11 cellular contexts compared by ENCODE assay signal in the genomic region with DNA sequence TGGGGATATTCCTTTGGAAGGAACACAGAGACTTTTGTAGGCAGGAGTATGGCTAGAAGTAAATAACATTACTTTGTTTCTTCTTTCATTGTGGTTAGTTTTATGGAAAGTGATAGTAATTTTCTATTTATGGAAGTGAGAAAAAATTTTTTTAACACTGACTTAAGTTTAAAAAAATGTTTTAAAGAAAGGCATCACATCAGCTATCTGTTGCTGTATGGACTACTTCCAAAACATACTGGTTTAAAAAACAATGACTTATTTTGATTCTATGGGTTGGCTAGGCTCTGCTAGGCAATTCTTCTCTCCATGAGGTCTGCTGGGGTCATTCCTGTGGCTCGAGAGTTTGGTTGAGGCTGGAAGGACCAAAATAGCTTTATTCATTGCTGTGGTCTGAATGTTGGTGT. TPM values are rescaled to one million over a fixed set of nuclear protein-coding genes. Genes with fewer than 3 reads are reported as not detected.
DNase-seq lines count a peak whose midpoint lies in the region; ATAC-seq and TF ChIP-seq lines count a peak whose summit lies in the region.
"Had no signal": no experiment of that assay in that cellular context is flagged by ENCODE, and none has a peak within 500 bp of the region (broad histone marks: within the 10 kb centered on the region; RNA-seq: fewer than 3 reads in every experiment).

No MANE protein-coding gene starts in this region.

- ATAC-seq in GM21619 (IDR thresholded peaks at IDR 0.05; ENCODE audit: unreplicated experiment), result no peak
- ATAC-seq: stimulated activated effector memory CD8-positive, alpha-beta T cell treated with anti-CD3 and anti-CD28 coated beads, Interleukin-12 subunit alpha, Interleukin-12 subunit beta, amount 100 ng/mL, for 72 hours had no signal

- no peak overlapping the region for H2AFZ ChIP-seq in GM23248

- H3K27ac ChIP-seq in GM23248, result peak overlapping the region; percentile 78

- 0% methylated on average over 1 of the region's 1 CpG for WGBS in GM23248 (ENCODE audit: low coverage in 1 of 2, low lambda C conversion rate in 2 of 2, missing lambda C conversion rate in 2 of 2), 2 experiments

- H3K9ac ChIP-seq in GM23248, result peak overlapping the region; percentile 51

- no peaks in the 10 kb centered on the region for H3K9me2 ChIP-seq in GM23248 (ENCODE audit: insufficient read depth)

- no peaks in the 10 kb centered on the region for H3K9me3 ChIP-seq in GM23248 (ENCODE audit: low read depth)

- H3K4me3 ChIP-seq in AG10803 (ENCODE audit: low read length) (no peak overlapping the region), GM23248 (no peak overlapping the region), astrocyte of the cerebellum (ENCODE audit: low read depth, low read length) (no peak overlapping the region)

- DNase-seq in AG10803 (ENCODE audit: low read depth) (peak; percentile 97), GM23248 (peak; percentile 72), astrocyte of the cerebellum (ENCODE audit: low read depth) (peak; percentile 97), myocyte (ENCODE audit: low read depth) (peak; percentile 94), NCI-H1694 (lab: John Stamatoyannopoulos, UW) (no peak), NCI-H1105 treated with DMSO at 0.1 percent for 48 hours (lab: John Stamatoyannopoulos, UW) (no peak), pons (ENCODE audit: low spot score) (no peak)
- DNase-seq: C1 segment of cervical spinal cord, OCI-M1 had no signal

- no peaks in the 10 kb centered on the region for H3K36me3 ChIP-seq in GM23248 (ENCODE audit: low read depth)

- no peaks in the 10 kb centered on the region for H4K20me1 ChIP-seq in GM23248 (ENCODE audit: insufficient read depth)

- in situ Hi-C loops in GM23248 (cut with MboI), result no loop called here
- in situ Hi-C loops in astrocyte of the cerebellum (cut with HindIII; ENCODE audit: low sequenced_read_pairs), result no loop called here

- peaks cover 70% of the 10 kb centered on the region for H3K4me1 ChIP-seq in GM23248 (ENCODE audit: insufficient read depth)

- no peaks in the 10 kb centered on the region for H3K79me2 ChIP-seq in GM23248 (ENCODE audit: insufficient read depth)

- no peak for TF ChIP-seq CTCF in AG10803 (conservative IDR thresholded peaks at IDR 0.05; ENCODE audit: low read length)
- TF ChIP-seq CTCF in astrocyte of the cerebellum (IDR thresholded peaks at IDR 0.05; ENCODE audit: low read depth, low read length, missing control alignments), result no peak

- H3F3A ChIP-seq in GM23248 (ENCODE audit: insufficient read depth), result peaks cover 64% of the 10 kb centered on the region

- peak overlapping the region; percentile 74 for H3K4me2 ChIP-seq in GM23248 (ENCODE audit: unreplicated experiment)

- H3K27me3 ChIP-seq in GM23248 (replicated peaks; ENCODE audit: insufficient read depth), result no peaks in the 10 kb centered on the region

RNA-seq across cellular contexts. Expression of a gene that starts 31.7 kb away (rescaled TPM):
- 1,383 and 1,539 TPM in 2 replicates for total RNA-seq in GM23248 (2014; rRNA removed; shearing (Covaris generic))
- polyA plus RNA-seq in GM23248 (2016; fragmentation: Nextera tagmentation; extraction: Ambion mirVana), result 649 and 683 TPM in 2 replicates
- total RNA-seq in myocyte, result 399 and 480 TPM in 2 replicates
- 95.5 TPM for polyA plus RNA-seq in myocyte (2012)

Comparison
In these comparisons a context has a peak if more than half of its experiments do, and no peak if none do; other contexts are left out.
1. DNase-seq: peak in AG10803 (single experiment), GM23248 (single experiment), astrocyte of the cerebellum (single experiment) and myocyte (single experiment); none in NCI-H1694 (single experiment), NCI-H1105 treated with DMSO at 0.1 percent for 48 hours (single experiment) and pons (single experiment).